31 cellular contexts compared by ENCODE assay signal in the genomic region with DNA sequence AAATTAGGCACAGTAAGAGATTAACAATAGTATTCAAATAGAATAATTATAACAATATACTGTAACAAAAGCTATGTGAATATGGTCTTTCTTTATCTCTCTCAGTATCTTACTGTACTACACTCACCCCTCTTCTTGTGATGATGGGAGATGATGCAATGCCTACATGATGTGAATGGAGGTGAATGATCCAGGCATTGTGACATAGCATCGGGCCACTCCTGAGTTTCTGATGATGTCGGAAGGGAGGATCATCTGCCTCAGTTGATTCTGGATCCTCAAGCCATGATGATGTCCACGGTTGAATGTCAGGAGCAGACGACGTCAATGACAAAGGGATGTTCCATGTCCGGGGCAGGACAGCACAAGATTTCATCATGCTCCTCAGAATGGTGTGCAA.
"Had no signal": no experiment of that assay in that cellular context is flagged by ENCODE, and none has a peak within 500 bp of the region (broad histone marks: within the 10 kb centered on the region; RNA-seq: fewer than 3 reads in every experiment).

No MANE protein-coding gene starts in this region.

- DNase-seq: activated CD4-positive, alpha-beta memory T cell treated with anti-CD3 and anti-CD28 coated beads, Interleukin-2, amount 10 ng/mL, durations not matched to agents 7 days and 5 days; activated CD4-positive, alpha-beta T cell treated with anti-CD3 and anti-CD28 coated beads for 1 hour; activated CD4-positive, alpha-beta T cell treated with anti-CD3 and anti-CD28 coated beads for 48 hours; activated CD4-positive, CD25-positive, alpha-beta regulatory T cell; activated CD8-positive, alpha-beta memory T cell treated with anti-CD3 and anti-CD28 coated beads for 24 hours; activated CD8-positive, alpha-beta memory T cell treated with anti-CD3 and anti-CD28 coated beads, Interleukin-2, amount 10 ng/mL, durations not matched to agents 7 days and 5 days; activated CD8-positive, alpha-beta memory T cell treated with anti-CD3 and anti-CD28 coated beads, Interleukin-2, amount 50 U/mL, for 48 hours; activated effector memory CD4-positive, alpha-beta T cell treated with Interleukin-2 at 50 U/mL for 16 hours; activated naive CD4-positive, alpha-beta T cell treated with anti-CD3 and anti-CD28 coated beads, Interleukin-2, amount 10 ng/mL, durations not matched to agents 7 days and 5 days; activated naive CD8-positive, alpha-beta T cell treated with anti-CD3 and anti-CD28 coated beads, Interleukin-2, amount 50 U/mL, for 24 hours; activated T-cell treated with anti-CD3 and anti-CD28 coated beads, Interleukin-2, amount 50 U/mL, for 48 hours; aorta; Kasumi-1; KG1; MG63; NCI-H1092; NCI-H1436 treated with DMSO at 0.1 percent for 48 hours; NCI-H1694 treated with DMSO at 0.1 percent for 48 hours; NCI-H2029; NCI-H345; NCI-H524 treated with DMSO at 0.1 percent for 48 hours; PC-3; Peyer's patch; RPMI8226; SIG-M5; SW 1271; T-helper 1 cell; T-helper 2 cell; T-helper 9 cell had no signal

- H3K4me1 ChIP-seq: Peyer's patch had no signal

- H3K4me1 Mint-ChIP-seq: activated CD4-positive, alpha-beta memory T cell treated with anti-CD3 and anti-CD28 coated beads, Interleukin-2, amount 10 ng/mL, durations not matched to agents 7 days and 5 days; activated CD8-positive, alpha-beta memory T cell treated with anti-CD3 and anti-CD28 coated beads, Interleukin-2, amount 10 ng/mL, durations not matched to agents 7 days and 5 days; activated naive CD4-positive, alpha-beta T cell treated with anti-CD3 and anti-CD28 coated beads, Interleukin-2, amount 10 ng/mL, durations not matched to agents 7 days and 5 days; activated naive CD8-positive, alpha-beta T cell treated with anti-CD3 and anti-CD28 coated beads, Interleukin-2, amount 50 U/mL, for 24 hours had no signal

- H3K4me3 ChIP-seq: MG63, Peyer's patch had no signal

- H3K9me3 Mint-ChIP-seq: activated CD4-positive, alpha-beta memory T cell treated with anti-CD3 and anti-CD28 coated beads, Interleukin-2, amount 10 ng/mL, durations not matched to agents 7 days and 5 days; activated naive CD4-positive, alpha-beta T cell treated with anti-CD3 and anti-CD28 coated beads, Interleukin-2, amount 10 ng/mL, durations not matched to agents 7 days and 5 days; activated naive CD8-positive, alpha-beta T cell treated with anti-CD3 and anti-CD28 coated beads, Interleukin-2, amount 50 U/mL, for 24 hours had no signal

- H3K36me3 ChIP-seq: MG63, Peyer's patch had no signal

- H3K27ac ChIP-seq: Peyer's patch, VCaP had no signal

- ATAC-seq: activated CD8-positive, alpha-beta memory T cell treated with anti-CD3 and anti-CD28 coated beads, Interleukin-2, amount 10 ng/mL, durations not matched to agents 7 days and 5 days; activated naive CD8-positive, alpha-beta T cell treated with anti-CD3 and anti-CD28 coated beads, Interleukin-2, amount 50 U/mL, for 24 hours; PC-3 had no signal

- H3K36me3 Mint-ChIP-seq: activated CD8-positive, alpha-beta memory T cell treated with anti-CD3 and anti-CD28 coated beads, Interleukin-2, amount 10 ng/mL, durations not matched to agents 7 days and 5 days; activated naive CD4-positive, alpha-beta T cell treated with anti-CD3 and anti-CD28 coated beads, Interleukin-2, amount 10 ng/mL, durations not matched to agents 7 days and 5 days; activated naive CD8-positive, alpha-beta T cell had no signal

- H3K27me3 ChIP-seq: MG63, Peyer's patch had no signal

- H3K27ac Mint-ChIP-seq: activated CD4-positive, alpha-beta memory T cell treated with anti-CD3 and anti-CD28 coated beads, Interleukin-2, amount 10 ng/mL, durations not matched to agents 7 days and 5 days; activated CD8-positive, alpha-beta memory T cell treated with anti-CD3 and anti-CD28 coated beads, Interleukin-2, amount 10 ng/mL, durations not matched to agents 7 days and 5 days; activated naive CD4-positive, alpha-beta T cell treated with anti-CD3 and anti-CD28 coated beads, Interleukin-2, amount 10 ng/mL, durations not matched to agents 7 days and 5 days; activated naive CD8-positive, alpha-beta T cell; activated naive CD8-positive, alpha-beta T cell treated with anti-CD3 and anti-CD28 coated beads, Interleukin-2, amount 50 U/mL, for 24 hours had no signal

- H3K9me3 ChIP-seq: MG63, Peyer's patch had no signal

- H3K4me3 Mint-ChIP-seq: activated CD4-positive, alpha-beta memory T cell treated with anti-CD3 and anti-CD28 coated beads, Interleukin-2, amount 10 ng/mL, durations not matched to agents 7 days and 5 days; activated CD8-positive, alpha-beta memory T cell treated with anti-CD3 and anti-CD28 coated beads, Interleukin-2, amount 10 ng/mL, durations not matched to agents 7 days and 5 days; activated naive CD4-positive, alpha-beta T cell treated with anti-CD3 and anti-CD28 coated beads, Interleukin-2, amount 10 ng/mL, durations not matched to agents 7 days and 5 days; activated naive CD8-positive, alpha-beta T cell; activated naive CD8-positive, alpha-beta T cell treated with anti-CD3 and anti-CD28 coated beads, Interleukin-2, amount 50 U/mL, for 24 hours had no signal
